ENCODE assay signal across 33 cellular contexts in genomic region chr3:73697020-73697419, GRCh38.
"Had no signal": no experiment of that assay in that cellular context is flagged by ENCODE, and none has a peak within 500 bp of the region (broad histone marks: within the 10 kb centered on the region; RNA-seq: fewer than 3 reads in every experiment).

No MANE protein-coding gene starts in this region.

- H3K36me3 Mint-ChIP-seq: activated naive CD8-positive, alpha-beta T cell treated with anti-CD3 and anti-CD28 coated beads for 36 hours had no signal

- H3K27ac ChIP-seq: adrenal gland, body of pancreas, cardiac muscle cell, colonic mucosa, heart left ventricle, WERI-Rb-1 had no signal

- H3K36me3 ChIP-seq: adrenal gland, cardiac muscle cell, colonic mucosa, esophagus squamous epithelium, heart left ventricle, WERI-Rb-1 had no signal

- ATAC-seq: activated CD4-positive, CD25-positive, alpha-beta regulatory T cell treated with anti-CD3 and anti-CD28 coated beads, Interleukin-2, amount 50 U/mL, for 24 hours; activated CD8-positive, alpha-beta T cell treated with anti-CD3 and anti-CD28 coated beads for 36 hours; activated naive CD8-positive, alpha-beta T cell treated with anti-CD3 and anti-CD28 coated beads, Interleukin-2, amount 50 U/mL, for 24 hours; activated T-cell treated with anti-CD3 and anti-CD28 coated beads, Interleukin-2, amount 50 U/mL, for 4 hours; activated T-helper 17 cell treated with anti-CD3 and anti-CD28 coated beads, Interleukin-2, amount 50 U/mL, for 72 hours; body of pancreas; heart left ventricle; T-helper 17 cell had no signal

- H3K4me1 ChIP-seq: adrenal gland, body of pancreas, colonic mucosa, esophagus squamous epithelium, heart left ventricle had no signal

- H3K9me3 Mint-ChIP-seq: activated B cell treated with CpG ODN at 0.5 μM for 24 hours; activated T-cell treated with anti-CD3 and anti-CD28 coated beads, Interleukin-2, amount 50 U/mL, for 4 hours; activated T-helper 17 cell treated with anti-CD3 and anti-CD28 coated beads, Interleukin-2, amount 50 U/mL, for 72 hours; T-helper 2 cell treated with Interferon-gamma antibody and Interleukin-4, amounts not matched to agents 5 μg/mL and 100 μg/mL, for 36 hours had no signal

- DNase-seq: activated B cell treated with CpG ODN at 0.5 μM for 24 hours; activated CD4-positive, alpha-beta T cell treated with anti-CD3 and anti-CD28 coated beads for 48 hours; activated CD4-positive, alpha-beta T cell treated with anti-CD3 and anti-CD28 coated beads, Interleukin-2, amount 50 U/mL, for 1 hour; activated CD4-positive, alpha-beta T cell treated with anti-CD3 and anti-CD28 coated beads, Interleukin-2, amount 50 U/mL, for 48 hours; activated CD8-positive, alpha-beta memory T cell treated with anti-CD3 and anti-CD28 coated beads for 24 hours; activated CD8-positive, alpha-beta T cell treated with anti-CD3 and anti-CD28 coated beads for 36 hours; activated effector memory CD4-positive, alpha-beta T cell treated with Interleukin-2 at 50 U/mL for 16 hours; activated gamma-delta T cell treated with Interleukin-2 at 50 U/mL for 16 hours; activated naive CD4-positive, alpha-beta T cell treated with anti-CD3 and anti-CD28 coated beads, Interleukin-2, amount 50 U/mL, for 16 hours; activated naive CD4-positive, alpha-beta T cell treated with Interleukin-2 at 50 U/mL for 16 hours; activated naive CD8-positive, alpha-beta T cell treated with anti-CD3 and anti-CD28 coated beads for 36 hours; activated naive CD8-positive, alpha-beta T cell treated with anti-CD3 and anti-CD28 coated beads, Interleukin-2, amount 50 U/mL, for 24 hours; activated T-cell treated with anti-CD3 and anti-CD28 coated beads, Interleukin-2, amount 50 U/mL, for 4 hours; adrenal gland; amygdala; aorta; body of pancreas; central memory CD4-positive, alpha-beta T cell; cerebellar nuclear complex; colonic mucosa; effector CD8-positive, alpha-beta T cell; erythroblast; esophagus squamous epithelium; glutamatergic neuron; heart left ventricle; T-helper 1 cell; T-helper 17 cell; T1000; WERI-Rb-1 had no signal

- H3K27ac Mint-ChIP-seq: activated B cell treated with CpG ODN at 0.5 μM for 24 hours; activated CD8-positive, alpha-beta T cell treated with anti-CD3 and anti-CD28 coated beads for 36 hours; activated naive CD8-positive, alpha-beta T cell treated with anti-CD3 and anti-CD28 coated beads for 36 hours; activated naive CD8-positive, alpha-beta T cell treated with anti-CD3 and anti-CD28 coated beads, Interleukin-2, amount 50 U/mL, for 24 hours; activated T-helper 17 cell treated with anti-CD3 and anti-CD28 coated beads, Interleukin-2, amount 50 U/mL, for 72 hours; T-helper 17 cell; T-helper 2 cell treated with Interferon-gamma antibody and Interleukin-4, amounts not matched to agents 5 μg/mL and 100 μg/mL, for 36 hours had no signal

- H3K27me3 ChIP-seq: adrenal gland, body of pancreas, cardiac muscle cell, colonic mucosa, esophagus squamous epithelium, heart left ventricle had no signal

- H3K4me3 ChIP-seq: adrenal gland, body of pancreas, cardiac muscle cell, colonic mucosa, esophagus squamous epithelium, heart left ventricle had no signal

- H3K9me3 ChIP-seq: body of pancreas, colonic mucosa, esophagus squamous epithelium had no signal
